Comparison of ENCODE assay signal across 9 cellular contexts in the genomic region with DNA sequence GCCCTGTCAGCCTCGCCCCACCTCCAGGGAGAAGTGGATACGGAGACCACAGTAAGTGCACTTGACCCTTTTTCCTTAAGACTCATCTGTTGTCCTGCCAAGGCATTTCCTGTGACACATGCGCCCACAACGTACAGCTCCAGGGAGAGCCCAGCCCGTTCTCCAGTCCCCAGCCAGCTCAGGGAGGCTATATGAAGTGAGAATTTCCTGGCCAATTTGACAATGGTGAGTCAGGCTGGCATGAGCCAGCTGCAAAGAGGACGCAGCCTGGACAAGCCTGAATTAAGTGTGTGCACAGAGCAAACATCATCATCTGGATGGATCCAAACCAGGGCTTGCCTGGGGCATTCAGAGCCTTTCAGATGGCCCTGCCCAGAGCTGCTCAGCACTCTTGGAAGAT.
A peak's percentile ranks its signal among the peaks of the same experiment; 100 is the strongest.
DNase-seq lines count a peak whose midpoint lies in the region; ATAC-seq and TF ChIP-seq lines count a peak whose summit lies in the region.
"Had no signal": no experiment of that assay in that cellular context is flagged by ENCODE, and none has a peak within 500 bp of the region (broad histone marks: within the 10 kb centered on the region; RNA-seq: fewer than 3 reads in every experiment).

No MANE protein-coding gene starts in this region.

- intact Hi-C loops in left cardiac atrium (cut with DNase I): loop anchor here (5.0 to 10.0 kb wide), 3 partner anchors 218 to 249 kb away; no protein-coding TSS in a partner anchor
- intact Hi-C loops in activated T-helper 2 cell treated with anti-CD3 and anti-CD28 coated beads, Interferon-gamma antibody, Interleukin-2, Interleukin-4, amounts not matched to agents 10 μg/mL and 5 μg/mL and 100 μg/mL, durations not matched to agents 14 hours and 24 hours and 36 hours (cut with micrococcal nuclease): loop anchor here (5.0 kb wide), 1 partner anchor 249 kb away; no protein-coding TSS in a partner anchor

- H3K27ac ChIP-seq in right atrium auricular region (peak overlapping the region in 1 of 2 donors; percentile 32), tibial nerve (no peak overlapping the region)

- WGBS in tibial nerve, 2 donors: 56 to 66% methylated on average over 6 of the region's 6 CpGs

- no peak overlapping the region for H3K4me3 Mint-ChIP-seq in activated T-helper 2 cell treated with anti-CD3 and anti-CD28 coated beads, Interferon-gamma antibody, Interleukin-2, Interleukin-4, amounts not matched to agents 10 μg/mL and 5 μg/mL and 100 μg/mL, durations not matched to agents 14 hours and 24 hours and 36 hours (ENCODE audit: low read depth)

- TF ChIP-seq POLR2A in tibial nerve (IDR thresholded peaks at IDR 0.05): no peak

- H3K9me3 Mint-ChIP-seq in activated T-helper 2 cell treated with anti-CD3 and anti-CD28 coated beads, Interferon-gamma antibody, Interleukin-2, Interleukin-4, amounts not matched to agents 10 μg/mL and 5 μg/mL and 100 μg/mL, durations not matched to agents 14 hours and 24 hours and 36 hours: no peaks in the 10 kb centered on the region

- no peaks in the 10 kb centered on the region for H3K4me1 Mint-ChIP-seq in activated T-helper 2 cell treated with anti-CD3 and anti-CD28 coated beads, Interferon-gamma antibody, Interleukin-2, Interleukin-4, amounts not matched to agents 10 μg/mL and 5 μg/mL and 100 μg/mL, durations not matched to agents 14 hours and 24 hours and 36 hours (ENCODE audit: low read depth)

- H3K36me3 ChIP-seq in right atrium auricular region: no peaks in the 10 kb centered on the region
- H3K36me3 ChIP-seq in HAP-1 (replicated peaks): no peaks in the 10 kb centered on the region
- no peaks in the 10 kb centered on the region for H3K36me3 ChIP-seq in tibial nerve

- in situ Hi-C loops in HAP-1 (cut with MboI; ENCODE audit: low sequenced_read_pairs): loop anchor here (5.0 kb wide), 1 partner anchor 249 kb away; no protein-coding TSS in a partner anchor

- TF ChIP-seq EP300 in tibial nerve (IDR thresholded peaks at IDR 0.05): no peak

- TF ChIP-seq CTCF in right atrium auricular region (IDR thresholded peaks at IDR 0.05) (no peak), tibial nerve (IDR thresholded peaks at IDR 0.05) (no peak)

- peaks cover 0 to 24% of the 10 kb centered on the region in 2 donors for H3K4me1 ChIP-seq in right atrium auricular region
- no peaks in the 10 kb centered on the region for H3K4me1 ChIP-seq in HAP-1
- peaks cover 0 to 19% (median 5%) of the 10 kb centered on the region in 4 donors for H3K4me1 ChIP-seq in tibial nerve

- no peaks in the 10 kb centered on the region for H3K36me3 Mint-ChIP-seq in activated T-helper 2 cell treated with anti-CD3 and anti-CD28 coated beads, Interferon-gamma antibody, Interleukin-2, Interleukin-4, amounts not matched to agents 10 μg/mL and 5 μg/mL and 100 μg/mL, durations not matched to agents 14 hours and 24 hours and 36 hours (ENCODE audit: low read depth)

- peak in 1 of 2 donors; percentile 50 for ATAC-seq in left cardiac atrium

- no peak overlapping the region for H3K27ac Mint-ChIP-seq in activated T-helper 2 cell treated with anti-CD3 and anti-CD28 coated beads, Interferon-gamma antibody, Interleukin-2, Interleukin-4, amounts not matched to agents 10 μg/mL and 5 μg/mL and 100 μg/mL, durations not matched to agents 14 hours and 24 hours and 36 hours

- H3K9me3 ChIP-seq in right atrium auricular region (no peaks in the 10 kb centered on the region), HAP-1 (no peaks in the 10 kb centered on the region), tibial nerve (no peaks in the 10 kb centered on the region)

- H3K27me3 Mint-ChIP-seq in activated T-helper 2 cell treated with anti-CD3 and anti-CD28 coated beads, Interferon-gamma antibody, Interleukin-2, Interleukin-4, amounts not matched to agents 10 μg/mL and 5 μg/mL and 100 μg/mL, durations not matched to agents 14 hours and 24 hours and 36 hours (ENCODE audit: low read depth): no peaks in the 10 kb centered on the region

- H3K27me3 ChIP-seq in right atrium auricular region (no peaks in the 10 kb centered on the region), HAP-1 (ENCODE audit: low read depth) (0 out of 2 replicates have a peak, but pooled peaks cover 2% of the 10 kb centered on the region), tibial nerve (no peaks in the 10 kb centered on the region)

- no peak overlapping the region for H3K4me3 ChIP-seq in right atrium auricular region
- H3K4me3 ChIP-seq in HAP-1: no peak overlapping the region
- no peak overlapping the region for H3K4me3 ChIP-seq in tibial nerve

- DNase-seq in left cardiac atrium (peak; percentile 36), right atrium auricular region (ENCODE audit: low spot score) (no peak), SW 1271 (lab: John Stamatoyannopoulos, UW) (peak; percentile 92 to 97), hepatic stellate cell (ENCODE audit: low spot score) (peak; percentile 91), NAMALWA (ENCODE audit: low spot score) (no peak), HAP-1 (ENCODE audit: low spot score in 2 of 2) (no peak), tibial nerve (ENCODE audit: low spot score in 2 of 2) (no peak)
- DNase-seq in activated T-helper 2 cell treated with anti-CD3 and anti-CD28 coated beads, Interferon-gamma antibody, Interleukin-2, Interleukin-4, amounts not matched to agents 10 μg/mL and 5 μg/mL and 100 μg/mL, durations not matched to agents 14 hours and 24 hours and 36 hours (ENCODE audit: low spot score): no peak
- DNase-seq: stimulated activated CD4-positive, alpha-beta T cell treated with anti-CD3 and anti-CD28 coated beads, Interleukin-1b, Interleukin-23, amount 100 ng/mL, for 48 hours had no signal

Comparison
In these comparisons a context has a peak if more than half of its experiments do, and no peak if none do; other contexts are left out.
1. DNase-seq: peak in left cardiac atrium (single experiment), SW 1271 (2 of 2) and hepatic stellate cell (single experiment); none in right atrium auricular region (single experiment), activated T-helper 2 cell treated with anti-CD3 and anti-CD28 coated beads, Interferon-gamma antibody, Interleukin-2, Interleukin-4, amounts not matched to agents 10 μg/mL and 5 μg/mL and 100 μg/mL, durations not matched to agents 14 hours and 24 hours and 36 hours (single experiment), NAMALWA (single experiment), HAP-1 (0 of 2) and tibial nerve (0 of 2).